ENCODE assay signal across 8 cellular contexts in genomic region chr12:9669534-9669933, GRCh38. TPM values are rescaled to one million over a fixed set of nuclear protein-coding genes. Genes with fewer than 3 reads are reported as not detected.
A peak's percentile ranks its signal among the peaks of the same experiment; 100 is the strongest.
DNase-seq lines count a peak whose midpoint lies in the region; ATAC-seq and TF ChIP-seq lines count a peak whose summit lies in the region.

Gene CLEC2D (plus strand): TSS chr12:9669713. CDS start chr12:9669735, 22 bp downstream.

- H3K4me3 Mint-ChIP-seq in neural crest cell, result no peak within 1 kb of the TSS

- DNase-seq in neural crest cell (ENCODE audit: low read depth, low spot score), result no peak
- DNase-seq in BE2C, result no peak
- no peak for DNase-seq in NCI-H526 (lab: John Stamatoyannopoulos, UW)
- no peak for DNase-seq in C1 segment of cervical spinal cord (lab: John Stamatoyannopoulos, UW)
- DNase-seq in NK-92 treated with Interleukin-12 subunit alpha and Interleukin-12 subunit beta, amount 100 ng/mL, for 24 hours (lab: John Stamatoyannopoulos, UW), result no peak

- H4K20me1 ChIP-seq in SU-DHL-6 (ENCODE audit: low read depth, low read length), result no peaks in the 10 kb centered on the region

- no peak within 1 kb of the TSS for H3K27ac Mint-ChIP-seq in neural crest cell (ENCODE audit: unreplicated experiment)

- H3K36me3 ChIP-seq in SU-DHL-6 (ENCODE audit: low read length), result peaks cover 4% of the 10 kb centered on the region; the same call in 1 of the 2 replicates
- no peaks in the 10 kb centered on the region for H3K36me3 ChIP-seq in BE2C

- peaks cover 7% of the 10 kb centered on the region for H3K4me1 ChIP-seq in BE2C

- H3K27ac ChIP-seq in SU-DHL-6 (ENCODE audit: low read depth, low read length), result peak within 1 kb of the TSS; percentile 99

- no peaks in the 10 kb centered on the region for H3K27me3 Mint-ChIP-seq in neural crest cell (ENCODE audit: low read depth)

- H2AFZ ChIP-seq in SU-DHL-6 (ENCODE audit: low read depth, low read length, severe bottlenecking), result no peak within 1 kb of the TSS

- H3K4me3 ChIP-seq in SU-DHL-6 (ENCODE audit: insufficient read depth, low read length, poor library complexity, severe bottlenecking) (peak within 1 kb of the TSS; percentile 84), BE2C (ENCODE audit: low read depth, low read length) (no peak within 1 kb of the TSS)

- H3K4me1 Mint-ChIP-seq in neural crest cell, result no peaks in the 10 kb centered on the region

- peak within 1 kb of the TSS; percentile 85 for H3K9ac ChIP-seq in SU-DHL-6 (ENCODE audit: low read length)

- H3K9me3 ChIP-seq in SU-DHL-6 (ENCODE audit: insufficient read depth, low read length) (no peaks in the 10 kb centered on the region), BE2C (no peaks in the 10 kb centered on the region)

- peak within 1 kb of the TSS; percentile 100 for H3K4me2 ChIP-seq in SU-DHL-6 (ENCODE audit: low read depth, low read length, poor library complexity, severe bottlenecking)

- H3K79me2 ChIP-seq in SU-DHL-6 (ENCODE audit: insufficient read depth, low read length), result peaks cover 48% of the 10 kb centered on the region

- H3K27me3 ChIP-seq in SU-DHL-6 (ENCODE audit: low read length) (no peaks in the 10 kb centered on the region), BE2C (no peaks in the 10 kb centered on the region)

- no peaks in the 10 kb centered on the region for H3K9me2 ChIP-seq in SU-DHL-6 (replicated peaks; ENCODE audit: insufficient read depth, low read length)

- peaks cover 62% of the 10 kb centered on the region for H3F3A ChIP-seq in SU-DHL-6 (ENCODE audit: insufficient read depth)

- ATAC-seq in GM18519 (IDR thresholded peaks at IDR 0.05; ENCODE audit: low FRiP score, unreplicated experiment) (peak; percentile 45), HG02642 (IDR thresholded peaks at IDR 0.05; ENCODE audit: poor library complexity, unreplicated experiment) (peak; percentile 32)

- TF ChIP-seq CTCF in SU-DHL-6 (IDR thresholded peaks at IDR 0.05; ENCODE audit: insufficient read depth, low read length, poor library complexity, severe bottlenecking) (no peak), neural crest cell (conservative IDR thresholded peaks at IDR 0.05) (no peak), BE2C (IDR thresholded peaks at IDR 0.05; ENCODE audit: low read depth, low read length) (no peak)

- H3K36me3 Mint-ChIP-seq in neural crest cell (ENCODE audit: low read depth), result peaks cover 25% of the 10 kb centered on the region

- no peaks in the 10 kb centered on the region for H3K9me3 Mint-ChIP-seq in neural crest cell

RNA-seq across cellular contexts. Expression of gene CLEC2D, which starts in this region (rescaled TPM):
- 9.5 and 10.6 TPM in 2 replicates for total RNA-seq in neural crest cell
- polyA plus RNA-seq in BE2C (2012; ENCODE audit: insufficient read depth, insufficient read length, low read depth), result 1.1 TPM
